ENCODE assay signal across 17 cellular contexts in the genomic region with DNA sequence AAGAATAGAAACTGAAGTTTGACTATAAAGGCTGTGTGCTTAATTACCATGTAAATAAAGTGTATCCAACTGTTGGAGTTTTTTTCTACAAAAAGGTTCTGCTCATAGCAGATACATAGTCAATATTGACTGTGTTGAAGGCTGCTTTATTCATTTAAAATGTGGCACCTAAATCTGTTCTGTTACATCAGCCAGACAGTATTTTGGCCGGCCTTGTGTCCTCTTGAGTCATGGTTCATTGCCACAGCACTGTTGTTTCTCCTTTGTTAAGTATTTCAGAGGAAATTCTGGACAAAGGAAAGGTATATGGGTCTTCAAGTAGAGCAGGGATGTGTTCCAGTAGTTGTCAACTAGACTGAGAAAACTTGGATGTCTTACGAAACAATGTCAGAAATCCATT.
DNase-seq lines count a peak whose midpoint lies in the region; ATAC-seq, FAIRE-seq and TF ChIP-seq lines count a peak whose summit lies in the region.
"Had no signal": no experiment of that assay in that cellular context is flagged by ENCODE, and none has a peak within 500 bp of the region (broad histone marks: within the 10 kb centered on the region; RNA-seq: fewer than 3 reads in every experiment).

No MANE protein-coding gene starts in this region.

- H3K4me1 ChIP-seq in GM23248 (ENCODE audit: insufficient read depth): peaks cover 44% of the 10 kb centered on the region
- H3K4me1 ChIP-seq: esophagus muscularis mucosa, left ventricle myocardium inferior, stomach had no signal

- no peak overlapping the region for H2AFZ ChIP-seq in GM23248

- H3F3A ChIP-seq in GM23248 (ENCODE audit: insufficient read depth): peaks cover 31% of the 10 kb centered on the region

- no peak overlapping the region for H3K4me3 Mint-ChIP-seq in type B pancreatic cell
- H3K4me3 Mint-ChIP-seq in activated T-cell treated with anti-CD3 and anti-CD28 coated beads, Interleukin-2, amount 50 U/mL, for 4 hours: no peak overlapping the region
- H3K4me3 Mint-ChIP-seq: activated CD8-positive, alpha-beta T cell treated with anti-CD3 and anti-CD28 coated beads, Interleukin-2, amount 10 ng/mL, durations not matched to agents 7 days and 5 days; activated T-helper 17 cell treated with anti-CD3 and anti-CD28 coated beads, Interleukin-2, amount 50 U/mL, for 72 hours; CD4-positive, CD25-positive, alpha-beta regulatory T cell had no signal

- H3K4me3 ChIP-seq in GM23248: no peak overlapping the region
- H3K4me3 ChIP-seq in bronchial epithelial cell (ENCODE audit: low read depth, low read length): no peak overlapping the region
- H3K4me3 ChIP-seq: esophagus muscularis mucosa, left ventricle myocardium inferior, stomach had no signal

- peak overlapping the region; percentile 80 for H3K27ac ChIP-seq in GM23248
- H3K27ac ChIP-seq: esophagus muscularis mucosa, left ventricle myocardium inferior, stomach had no signal

- TF ChIP-seq CTCF in bronchial epithelial cell (IDR thresholded peaks at IDR 0.05; ENCODE audit: insufficient read depth, low read length, severe bottlenecking) (no peak), type B pancreatic cell (conservative IDR thresholded peaks at IDR 0.05) (no peak)

- no peaks in the 10 kb centered on the region for H3K79me2 ChIP-seq in GM23248 (ENCODE audit: insufficient read depth)

- H3K4me1 Mint-ChIP-seq in type B pancreatic cell (ENCODE audit: unreplicated experiment): peaks cover 12% of the 10 kb centered on the region
- no peaks in the 10 kb centered on the region for H3K4me1 Mint-ChIP-seq in activated T-cell treated with anti-CD3 and anti-CD28 coated beads, Interleukin-2, amount 50 U/mL, for 4 hours (ENCODE audit: low read depth)
- H3K4me1 Mint-ChIP-seq: activated T-helper 17 cell treated with anti-CD3 and anti-CD28 coated beads, Interleukin-2, amount 50 U/mL, for 72 hours; CD4-positive, CD25-positive, alpha-beta regulatory T cell had no signal

- peak; percentile 89 for DNase-seq in GM23248
- peak; percentile 17 for DNase-seq in NCI-H2196 treated with DMSO at 0.1 percent for 48 hours (lab: John Stamatoyannopoulos, UW; ENCODE audit: unreplicated experiment)
- peak; percentile 23 for DNase-seq in bronchial epithelial cell (ENCODE audit: low read depth)
- peak; percentile 13 for DNase-seq in renal cortical epithelial cell (ENCODE audit: low read depth)
- no peak for DNase-seq in type B pancreatic cell (ENCODE audit: extremely low spot score, unreplicated experiment)
- DNase-seq in activated T-cell treated with anti-CD3 and anti-CD28 coated beads, Interleukin-2, amount 50 U/mL, for 4 hours: no peak
- no peak for DNase-seq in NOMO-1 (lab: John Stamatoyannopoulos, UW; ENCODE audit: unreplicated experiment in 2 of 2)
- DNase-seq: activated CD8-positive, alpha-beta T cell treated with anti-CD3 and anti-CD28 coated beads, Interleukin-2, amount 10 ng/mL, durations not matched to agents 7 days and 5 days; amygdala; CD4-positive, CD25-positive, alpha-beta regulatory T cell; dermis blood vessel endothelial cell; left ventricle myocardium inferior; posterior cingulate gyrus; stomach had no signal

- H3K36me3 ChIP-seq in GM23248 (ENCODE audit: low read depth): no peaks in the 10 kb centered on the region
- H3K36me3 ChIP-seq in bronchial epithelial cell (ENCODE audit: control insufficient read depth, insufficient read depth, low read length): no peaks in the 10 kb centered on the region
- H3K36me3 ChIP-seq: left ventricle myocardium inferior had no signal

- H3K9me3 Mint-ChIP-seq in type B pancreatic cell: peaks cover 8% of the 10 kb centered on the region
- H3K9me3 Mint-ChIP-seq in activated T-cell treated with anti-CD3 and anti-CD28 coated beads, Interleukin-2, amount 50 U/mL, for 4 hours: no peaks in the 10 kb centered on the region
- H3K9me3 Mint-ChIP-seq: activated T-helper 17 cell treated with anti-CD3 and anti-CD28 coated beads, Interleukin-2, amount 50 U/mL, for 72 hours; CD4-positive, CD25-positive, alpha-beta regulatory T cell had no signal

- peaks cover 22% of the 10 kb centered on the region for H3K36me3 Mint-ChIP-seq in type B pancreatic cell
- peaks cover 18% of the 10 kb centered on the region for H3K36me3 Mint-ChIP-seq in activated T-cell treated with anti-CD3 and anti-CD28 coated beads, Interleukin-2, amount 50 U/mL, for 4 hours (ENCODE audit: insufficient read depth)

- no peaks in the 10 kb centered on the region for H3K9me3 ChIP-seq in GM23248 (ENCODE audit: low read depth)
- H3K9me3 ChIP-seq: esophagus muscularis mucosa, left ventricle myocardium inferior, stomach had no signal

- no peak for FAIRE-seq in bronchial epithelial cell (lab: Jason Lieb, UNC)
- FAIRE-seq: GM12892 had no signal

- no peak overlapping the region for H3K27ac Mint-ChIP-seq in type B pancreatic cell
- H3K27ac Mint-ChIP-seq: activated CD8-positive, alpha-beta T cell treated with anti-CD3 and anti-CD28 coated beads, Interleukin-2, amount 10 ng/mL, durations not matched to agents 7 days and 5 days; activated T-helper 17 cell treated with anti-CD3 and anti-CD28 coated beads, Interleukin-2, amount 50 U/mL, for 72 hours; CD4-positive, CD25-positive, alpha-beta regulatory T cell had no signal

- H3K4me2 ChIP-seq in GM23248 (ENCODE audit: unreplicated experiment): peak overlapping the region; percentile 9

- in situ Hi-C loops in GM23248 (cut with MboI): no loop called here

- no peaks in the 10 kb centered on the region for H3K27me3 Mint-ChIP-seq in type B pancreatic cell
- H3K27me3 Mint-ChIP-seq in activated T-cell treated with anti-CD3 and anti-CD28 coated beads, Interleukin-2, amount 50 U/mL, for 4 hours (ENCODE audit: low read depth): no peaks in the 10 kb centered on the region
- H3K27me3 Mint-ChIP-seq: activated T-helper 17 cell treated with anti-CD3 and anti-CD28 coated beads, Interleukin-2, amount 50 U/mL, for 72 hours; CD4-positive, CD25-positive, alpha-beta regulatory T cell had no signal

- H3K27me3 ChIP-seq in GM23248 (replicated peaks; ENCODE audit: insufficient read depth): no peaks in the 10 kb centered on the region
- H3K27me3 ChIP-seq in bronchial epithelial cell (ENCODE audit: control insufficient read depth, insufficient read depth, low read length): no peaks in the 10 kb centered on the region
- H3K27me3 ChIP-seq: esophagus muscularis mucosa, stomach had no signal

- no peaks in the 10 kb centered on the region for H4K20me1 ChIP-seq in GM23248 (ENCODE audit: insufficient read depth)

- no peak for ATAC-seq in activated T-cell treated with anti-CD3 and anti-CD28 coated beads, Interleukin-2, amount 50 U/mL, for 4 hours
- ATAC-seq: activated CD8-positive, alpha-beta T cell treated with anti-CD3 and anti-CD28 coated beads, Interleukin-2, amount 10 ng/mL, durations not matched to agents 7 days and 5 days; activated T-helper 17 cell treated with anti-CD3 and anti-CD28 coated beads, Interleukin-2, amount 50 U/mL, for 72 hours had no signal

- peak overlapping the region; percentile 43 for H3K9ac ChIP-seq in GM23248

- WGBS in GM23248 (ENCODE audit: low coverage in 1 of 2, low lambda C conversion rate in 2 of 2, missing lambda C conversion rate in 2 of 2), 2 experiments: 15 to 21% methylated on average over 2 of the region's 2 CpGs

- no peaks in the 10 kb centered on the region for H3K9me2 ChIP-seq in GM23248 (ENCODE audit: insufficient read depth)

Comparison
In these comparisons a context has a peak if more than half of its experiments do, and no peak if none do; other contexts are left out.
1. DNase-seq: peak in GM23248 (single experiment), NCI-H2196 treated with DMSO at 0.1 percent for 48 hours (single experiment), bronchial epithelial cell (single experiment) and renal cortical epithelial cell (single experiment); none in type B pancreatic cell (single experiment), activated T-cell treated with anti-CD3 and anti-CD28 coated beads, Interleukin-2, amount 50 U/mL, for 4 hours (single experiment) and NOMO-1 (0 of 2).